In genomic region chr3:58029842-58030584, GRCh38 we compare ENCODE assay signal across 19 cellular contexts. TPM values are rescaled to one million over a fixed set of nuclear protein-coding genes. Genes with fewer than 3 reads are reported as not detected.
DNase-seq lines count a peak whose midpoint lies in the region; ATAC-seq, FAIRE-seq and TF ChIP-seq lines count a peak whose summit lies in the region.
"Had no signal": no experiment of that assay in that cellular context is flagged by ENCODE, and none has a peak within 500 bp of the region (broad histone marks: within the 10 kb centered on the region; RNA-seq: fewer than 3 reads in every experiment).

No MANE protein-coding gene starts in this region.

- CTCF ChIA-PET in PC-3 (lab: Charles Lee), result interaction anchor here (0.7 kb wide), 1 partner anchor 22 kb away, joined by 3 read pairs; no protein-coding TSS in a partner anchor

- H3K9me3 ChIP-seq in PC-3 (ENCODE audit: low read length) (no peaks in the 10 kb centered on the region), gastroesophageal sphincter (no peaks in the 10 kb centered on the region), thyroid gland (no peaks in the 10 kb centered on the region)
- H3K9me3 ChIP-seq: left lung, SJSA1, stomach, uterus had no signal

- WGBS in gastroesophageal sphincter (ENCODE audit: low coverage in 1 of 2), 2 donors, result 89% methylated on average over 4 of the region's 5 CpGs
- 91 to 93% methylated on average over 5 of the region's 5 CpGs for WGBS in thyroid gland, 2 donors

- H3K9me2 ChIP-seq in PC-3 (replicated peaks; ENCODE audit: low read length), result no peaks in the 10 kb centered on the region

- H3K36me3 ChIP-seq in PC-3 (ENCODE audit: low read depth, low read length) (peaks cover 17% of the 10 kb centered on the region; the same call in 1 of the 2 replicates), gastroesophageal sphincter (no peaks in the 10 kb centered on the region), thyroid gland (no peaks in the 10 kb centered on the region)
- H3K36me3 ChIP-seq: left lung, stomach, uterus had no signal

- peaks cover 38% of the 10 kb centered on the region for H3K4me1 ChIP-seq in PC-3 (ENCODE audit: insufficient read depth, low read length)
- H3K4me1 ChIP-seq in gastroesophageal sphincter, result peaks cover 0 to 57% (median 22%) of the 10 kb centered on the region in 3 donors
- peaks cover 55 to 65% of the 10 kb centered on the region in 2 donors for H3K4me1 ChIP-seq in thyroid gland

- H3K9me3 Mint-ChIP-seq in activated naive CD8-positive, alpha-beta T cell (ENCODE audit: low read depth), result no peaks in the 10 kb centered on the region
- no peaks in the 10 kb centered on the region for H3K9me3 Mint-ChIP-seq in activated naive CD8-positive, alpha-beta T cell treated with anti-CD3 and anti-CD28 coated beads for 36 hours
- peaks cover 0 to 2% (median 0%) of the 10 kb centered on the region in 7 donors for H3K9me3 Mint-ChIP-seq in CD14-positive monocyte
- H3K9me3 Mint-ChIP-seq: activated naive CD4-positive, alpha-beta T cell treated with anti-CD3 and anti-CD28 coated beads, Interleukin-2, amount 50 U/mL, for 72 hours had no signal

- peak overlapping the region; percentile 16 for H3K27ac Mint-ChIP-seq in activated naive CD8-positive, alpha-beta T cell
- no peak overlapping the region for H3K27ac Mint-ChIP-seq in activated naive CD8-positive, alpha-beta T cell treated with anti-CD3 and anti-CD28 coated beads for 36 hours
- peak overlapping the region in 2 of 7 donors; percentile 32 to 46 for H3K27ac Mint-ChIP-seq in CD14-positive monocyte
- H3K27ac Mint-ChIP-seq: activated naive CD4-positive, alpha-beta T cell treated with anti-CD3 and anti-CD28 coated beads, Interleukin-2, amount 50 U/mL, for 72 hours had no signal

- POLR2A ChIA-PET in PC-3 (lab: Charles Lee; ENCODE audit: unreplicated experiment), result no interaction called here

- H3K4me1 Mint-ChIP-seq in activated naive CD8-positive, alpha-beta T cell (ENCODE audit: low read depth), result peaks cover 51% of the 10 kb centered on the region
- peaks cover 50% of the 10 kb centered on the region for H3K4me1 Mint-ChIP-seq in activated naive CD8-positive, alpha-beta T cell treated with anti-CD3 and anti-CD28 coated beads for 36 hours
- peaks cover 15% of the 10 kb centered on the region for H3K4me1 Mint-ChIP-seq in CD14-positive monocyte

- peaks cover 3% of the 10 kb centered on the region for H3K36me3 Mint-ChIP-seq in activated naive CD8-positive, alpha-beta T cell
- H3K36me3 Mint-ChIP-seq in activated naive CD8-positive, alpha-beta T cell treated with anti-CD3 and anti-CD28 coated beads for 36 hours, result peaks cover 6% of the 10 kb centered on the region
- H3K36me3 Mint-ChIP-seq in CD14-positive monocyte, result peaks cover 2 to 3% of the 10 kb centered on the region in 2 donors
- H3K36me3 Mint-ChIP-seq: activated naive CD4-positive, alpha-beta T cell treated with anti-CD3 and anti-CD28 coated beads, Interleukin-2, amount 50 U/mL, for 72 hours had no signal

- H3K27ac ChIP-seq in PC-3 (ENCODE audit: low read length) (no peak overlapping the region), gastroesophageal sphincter (peak overlapping the region in 3 of 4 donors; percentile 16 to 32 (median 24)), thyroid gland (peak overlapping the region in 2 of 3 donors; percentile 52 to 97)
- H3K27ac ChIP-seq: left lung, SJSA1 had no signal

- no peak for DNase-seq in activated naive CD8-positive, alpha-beta T cell treated with anti-CD3 and anti-CD28 coated beads for 36 hours
- DNase-seq in PC-3, result no peak
- no peak for DNase-seq in thyroid gland
- DNase-seq in H54 (ENCODE audit: insufficient read length, low spot score), result no peak
- no peak for DNase-seq in CD14-positive monocyte (ENCODE audit: low spot score)
- DNase-seq: activated CD4-positive, alpha-beta T cell treated with anti-CD3 and anti-CD28 coated beads for 48 hours; effector CD4-positive, alpha-beta T cell; left lung; NCI-H2029; posterior cingulate gyrus; stomach; T-helper 9 cell; uterus had no signal

- H2AFZ ChIP-seq in PC-3 (ENCODE audit: low read length), result no peak overlapping the region

- H3K27me3 Mint-ChIP-seq in activated naive CD8-positive, alpha-beta T cell, result no peaks in the 10 kb centered on the region
- no peaks in the 10 kb centered on the region for H3K27me3 Mint-ChIP-seq in activated naive CD8-positive, alpha-beta T cell treated with anti-CD3 and anti-CD28 coated beads for 36 hours
- no peaks in the 10 kb centered on the region for H3K27me3 Mint-ChIP-seq in CD14-positive monocyte (ENCODE audit: low read depth in 3 of 3)

- no peaks in the 10 kb centered on the region for H3F3A ChIP-seq in PC-3 (ENCODE audit: low read length, unreplicated experiment)

- H3K27me3 ChIP-seq in PC-3 (ENCODE audit: low read length) (no peaks in the 10 kb centered on the region), gastroesophageal sphincter (no peaks in the 10 kb centered on the region), thyroid gland (no peaks in the 10 kb centered on the region)
- H3K27me3 ChIP-seq: left lung, SJSA1, stomach, uterus had no signal

- FAIRE-seq in H54 (lab: Jason Lieb, UNC), result no peak
- FAIRE-seq: GM18507 had no signal

- no peak overlapping the region for H3K4me3 Mint-ChIP-seq in activated naive CD8-positive, alpha-beta T cell
- no peak overlapping the region for H3K4me3 Mint-ChIP-seq in activated naive CD8-positive, alpha-beta T cell treated with anti-CD3 and anti-CD28 coated beads for 36 hours
- no peak overlapping the region for H3K4me3 Mint-ChIP-seq in CD14-positive monocyte

- H3K79me2 ChIP-seq in PC-3 (ENCODE audit: low read length), result peaks cover 100% of the 10 kb centered on the region

- no peak overlapping the region for H3K4me3 ChIP-seq in PC-3 (ENCODE audit: low read length)
- no peak overlapping the region for H3K4me3 ChIP-seq in gastroesophageal sphincter
- no peak overlapping the region for H3K4me3 ChIP-seq in thyroid gland (replicated peaks in 1 of 3)
- H3K4me3 ChIP-seq: left lung, SJSA1, stomach, uterus had no signal

- TF ChIP-seq POLR2A in gastroesophageal sphincter (IDR thresholded peaks at IDR 0.05) (no peak), thyroid gland (IDR thresholded peaks at IDR 0.05) (no peak), H54 (IDR thresholded peaks at IDR 0.05; ENCODE audit: low read depth, low read length) (no peak)

- peaks cover 64% of the 10 kb centered on the region for H4K20me1 ChIP-seq in PC-3 (ENCODE audit: low read length)

- H3K4me2 ChIP-seq in PC-3 (ENCODE audit: low read length), result no peak overlapping the region

- no peak for TF ChIP-seq EP300 in gastroesophageal sphincter (IDR thresholded peaks at IDR 0.05)

- BruUV-seq in PC-3 (replicated peaks; lab: Mats Ljungman, UMichigan), result TSS peak; percentile 4

- TF ChIP-seq CTCF in PC-3 (conservative IDR thresholded peaks at IDR 0.05; ENCODE audit: low read depth, low read length) (no peak), gastroesophageal sphincter (IDR thresholded peaks at IDR 0.05) (no peak), thyroid gland (IDR thresholded peaks at IDR 0.05) (no peak), CD14-positive monocyte (IDR thresholded peaks at IDR 0.05) (no peak)

- ATAC-seq in PC-3 (no peak), gastroesophageal sphincter (no peak), HG02798 (IDR thresholded peaks at IDR 0.05; ENCODE audit: poor library complexity, unreplicated experiment) (no peak)
- ATAC-seq: activated naive CD4-positive, alpha-beta T cell treated with anti-CD3 and anti-CD28 coated beads, Interleukin-2, amount 50 U/mL, for 72 hours; left lung had no signal

- H3K9ac ChIP-seq in PC-3 (ENCODE audit: low read length), result no peak overlapping the region

- intact Hi-C loops in PC-3 (cut with micrococcal nuclease) (no loop called here), thyroid gland (cut with DNase I) (no loop called here), CD14-positive monocyte (cut with micrococcal nuclease) (no loop called here)

RNA-seq across cellular contexts. Expression of gene FLNB, which starts 21.8 kb away (rescaled TPM):
- 10 to 100 TPM; 23.2 to 27.4 TPM for total RNA-seq in activated naive CD8-positive, alpha-beta T cell treated with anti-CD3 and anti-CD28 coated beads for 36 hours
- total RNA-seq in PC-3 (2014; rRNA removed) (505 and 546 TPM in 2 replicates), gastroesophageal sphincter (100 to 1,000 TPM in 1 of 4 donors, 10 to 100 TPM in 3; 60.2 to 138 (median 96.2) TPM), thyroid gland (100 to 1,000 TPM; 164 to 258 (median 242) TPM)
- 1 to 10 TPM in 1 of 2 donors, under 1 TPM in 1; 0.47 to 2.1 TPM for polyA plus RNA-seq in CD14-positive monocyte
